ENCODE assay signal across 16 cellular contexts in genomic region chr17:58340623-58340876, GRCh38. TPM values are rescaled to one million over a fixed set of nuclear protein-coding genes. Genes with fewer than 3 reads are reported as not detected.
A peak's percentile ranks its signal among the peaks of the same experiment; 100 is the strongest.
DNase-seq lines count a peak whose midpoint lies in the region; ATAC-seq and TF ChIP-seq lines count a peak whose summit lies in the region.
"Had no signal": no experiment of that assay in that cellular context is flagged by ENCODE, and none has a peak within 500 bp of the region (broad histone marks: within the 10 kb centered on the region; RNA-seq: fewer than 3 reads in every experiment).

No MANE protein-coding gene starts in this region.

- intact Hi-C loops in spleen (cut with DNase I; ENCODE audit: low total_unique reads): no loop called here

- peak overlapping the region; percentile 99 for H3K4me3 Mint-ChIP-seq in activated T-cell treated with anti-CD3 and anti-CD28 coated beads, Interleukin-2, amount 50 U/mL, for 24 hours
- H3K4me3 Mint-ChIP-seq in activated naive CD8-positive, alpha-beta T cell: peak overlapping the region; percentile 99
- H3K4me3 Mint-ChIP-seq: nephron had no signal

- H3K36me3 Mint-ChIP-seq in activated T-cell treated with anti-CD3 and anti-CD28 coated beads, Interleukin-2, amount 50 U/mL, for 24 hours (ENCODE audit: low read depth): peaks cover 91% of the 10 kb centered on the region
- H3K36me3 Mint-ChIP-seq in activated naive CD8-positive, alpha-beta T cell: peaks cover 12% of the 10 kb centered on the region

- no peaks in the 10 kb centered on the region for H3K27me3 ChIP-seq in spleen (replicated peaks in 1 of 7)
- H3K27me3 ChIP-seq: thyroid gland had no signal

- WGBS in spleen, 5 donors: 69 to 78% (median 75%) methylated on average over 4 of the region's 4 CpGs

- H3K4me3 ChIP-seq in spleen: peak overlapping the region in 1 of 8 donors; percentile 96
- H3K4me3 ChIP-seq: thyroid gland had no signal

- H3K9me3 ChIP-seq in KOPT-K1 (ENCODE audit: insufficient read depth, low read length, poor library complexity, severe bottlenecking) (no peaks in the 10 kb centered on the region), spleen (no peaks in the 10 kb centered on the region)
- H3K9me3 ChIP-seq: thyroid gland had no signal

- DNase-seq in activated T-cell treated with anti-CD3 and anti-CD28 coated beads, Interleukin-2, amount 50 U/mL, for 24 hours: no peak
- DNase-seq in activated T-cell treated with anti-CD3 and anti-CD28 coated beads for 4 hours (no peak), spleen (no peak), NCI-H1417 treated with DMSO at 0.1 percent for 48 hours (lab: John Stamatoyannopoulos, UW) (no peak)
- DNase-seq: activated CD4-positive, alpha-beta T cell treated with anti-CD3 and anti-CD28 coated beads for 1 hour; activated gamma-delta T cell treated with Interleukin-2 at 50 U/mL for 16 hours; left ventricle myocardium superior; NCI-H2107; RPMI8226; thyroid gland had no signal

- no peaks in the 10 kb centered on the region for H3K9me3 Mint-ChIP-seq in activated T-cell treated with anti-CD3 and anti-CD28 coated beads, Interleukin-2, amount 50 U/mL, for 24 hours
- no peaks in the 10 kb centered on the region for H3K9me3 Mint-ChIP-seq in activated naive CD8-positive, alpha-beta T cell (ENCODE audit: low read depth)
- H3K9me3 Mint-ChIP-seq: nephron had no signal

- TF ChIP-seq POLR2A in spleen (IDR thresholded peaks at IDR 0.05): no peak

- peaks cover 29% of the 10 kb centered on the region for H3K36me3 ChIP-seq in KOPT-K1 (ENCODE audit: insufficient read depth, low read length)
- H3K36me3 ChIP-seq in spleen: peaks cover 0 to 26% (median 10%) of the 10 kb centered on the region in 6 donors

- H3K4me1 Mint-ChIP-seq in activated T-cell treated with anti-CD3 and anti-CD28 coated beads, Interleukin-2, amount 50 U/mL, for 24 hours (ENCODE audit: low read depth): peaks cover 76% of the 10 kb centered on the region
- H3K4me1 Mint-ChIP-seq in activated naive CD8-positive, alpha-beta T cell (ENCODE audit: low read depth): peaks cover 78% of the 10 kb centered on the region

- no peaks in the 10 kb centered on the region for H3K27me3 Mint-ChIP-seq in activated T-cell treated with anti-CD3 and anti-CD28 coated beads, Interleukin-2, amount 50 U/mL, for 24 hours
- no peaks in the 10 kb centered on the region for H3K27me3 Mint-ChIP-seq in activated naive CD8-positive, alpha-beta T cell

- ATAC-seq in GM18907 (IDR thresholded peaks at IDR 0.05; ENCODE audit: unreplicated experiment): no peak
- no peak for ATAC-seq in HG02571 (IDR thresholded peaks at IDR 0.05; ENCODE audit: unreplicated experiment)
- ATAC-seq: left ventricle myocardium superior had no signal

- H3K27ac ChIP-seq in KOPT-K1 (ENCODE audit: low read depth, low read length, poor library complexity, severe bottlenecking) (peak overlapping the region; percentile 99), spleen (peak overlapping the region; percentile 97 to 100 (median 99))
- H3K27ac ChIP-seq: thyroid gland had no signal

- peak overlapping the region; percentile 100 for H3K27ac Mint-ChIP-seq in activated T-cell treated with anti-CD3 and anti-CD28 coated beads, Interleukin-2, amount 50 U/mL, for 24 hours
- H3K27ac Mint-ChIP-seq in activated naive CD8-positive, alpha-beta T cell: peak overlapping the region; percentile 98
- H3K27ac Mint-ChIP-seq: nephron had no signal

- peaks cover 64 to 100% (median 99%) of the 10 kb centered on the region in 6 donors for H3K4me1 ChIP-seq in spleen

- TF ChIP-seq CTCF in spleen (IDR thresholded peaks at IDR 0.05 in 8 of 11, conservative IDR thresholded peaks at IDR 0.05 in 3 of 11): no peak

RNA-seq across cellular contexts. Expression of gene SUPT4H1, which starts 11.5 kb away (rescaled TPM):
- total RNA-seq in spleen: 10 to 100 TPM; 37.8 to 80.5 (median 64.0) TPM
- polyA plus RNA-seq in spleen: 100 to 1,000 TPM in 2 of 3 donors, 10 to 100 TPM in 1; 77.0 to 106 (median 104) TPM

RNA-seq across cellular contexts. Expression of gene TSPOAP1, which starts 12.0 kb away (rescaled TPM):
- 10 to 100 TPM; 14.1 to 31.8 (median 18.5) TPM for total RNA-seq in spleen
- 10 to 100 TPM; 11.5 to 26.5 (median 24.3) TPM for polyA plus RNA-seq in spleen

RNA-seq across cellular contexts. Expression of gene MPO, which starts 59.8 kb away (rescaled TPM):
- 10 to 100 TPM in 5 of 7 donors, 1 to 10 TPM in 2; 5.8 to 75.7 (median 15.2) TPM for total RNA-seq in spleen
- polyA plus RNA-seq in spleen: 1 to 10 TPM in 2 of 3 donors, under 1 TPM in 1; 0.52 to 2.2 (median 2.0) TPM
- total RNA-seq: HT-29 had no signal
